In the genomic region with DNA sequence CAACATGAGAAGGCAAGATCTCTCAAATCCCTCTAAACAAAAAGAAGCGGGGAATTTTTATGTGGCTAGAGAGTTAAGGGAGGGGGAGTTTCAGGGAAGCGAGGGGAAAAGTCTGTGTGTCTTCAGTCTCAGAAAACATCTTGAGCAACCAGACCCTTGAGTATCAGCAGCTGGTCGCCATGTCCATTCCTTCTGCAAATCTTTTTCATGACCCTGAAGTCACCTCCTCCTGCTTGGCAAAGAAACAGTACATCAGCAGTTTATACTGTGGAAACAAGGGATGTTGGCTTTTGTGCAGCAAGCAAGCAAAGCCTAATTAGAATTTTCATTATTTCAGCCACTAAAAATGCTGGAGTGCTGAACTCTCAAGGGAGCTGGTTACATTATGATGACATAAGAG, we compare ENCODE assay signal across 10 cellular contexts.
"Had no signal": no experiment of that assay in that cellular context is flagged by ENCODE, and none has a peak within 500 bp of the region (broad histone marks: within the 10 kb centered on the region; RNA-seq: fewer than 3 reads in every experiment).

No MANE protein-coding gene starts in this region.

- H3K27me3 Mint-ChIP-seq: activated naive CD8-positive, alpha-beta T cell treated with anti-CD3 and anti-CD28 coated beads, Interleukin-2, amount 50 U/mL, for 24 hours; activated T-helper 17 cell treated with anti-CD3 and anti-CD28 coated beads, Interleukin-2, amount 50 U/mL, for 72 hours; natural killer cell treated with Interleukin-12 subunit alpha and Interleukin-12 subunit beta and Interleukin-15 and Interleukin-18, amount 100 ng/mL, for 72 hours had no signal

- H3K4me3 Mint-ChIP-seq: activated naive CD4-positive, alpha-beta T cell treated with anti-CD3 and anti-CD28 coated beads for 36 hours; activated naive CD8-positive, alpha-beta T cell treated with anti-CD3 and anti-CD28 coated beads, Interleukin-2, amount 50 U/mL, for 24 hours; activated T-helper 17 cell treated with anti-CD3 and anti-CD28 coated beads, Interleukin-2, amount 50 U/mL, for 72 hours; natural killer cell treated with Interleukin-12 subunit alpha and Interleukin-12 subunit beta and Interleukin-15 and Interleukin-18, amount 100 ng/mL, for 72 hours; stimulated activated effector memory CD8-positive, alpha-beta T cell treated with anti-CD3 and anti-CD28 coated beads, Interleukin-12 subunit alpha, Interleukin-12 subunit beta, amount 100 ng/mL, for 72 hours had no signal

- H3K4me3 ChIP-seq: ascending aorta, breast epithelium had no signal

- H3K9me3 ChIP-seq: ascending aorta, breast epithelium had no signal

- H3K36me3 ChIP-seq: ascending aorta, breast epithelium had no signal

- H3K27ac ChIP-seq: ascending aorta, breast epithelium had no signal

- DNase-seq: activated CD4-positive, CD25-positive, alpha-beta regulatory T cell treated with anti-CD3 and anti-CD28 coated beads, Interleukin-2, amount 50 U/mL, for 72 hours; activated naive CD4-positive, alpha-beta T cell treated with anti-CD3 and anti-CD28 coated beads for 36 hours; activated naive CD8-positive, alpha-beta T cell treated with anti-CD3 and anti-CD28 coated beads, Interleukin-2, amount 50 U/mL, for 24 hours; erythroblast; hippocampal formation had no signal

- H3K9me3 Mint-ChIP-seq: activated naive CD4-positive, alpha-beta T cell treated with anti-CD3 and anti-CD28 coated beads for 36 hours; activated naive CD8-positive, alpha-beta T cell treated with anti-CD3 and anti-CD28 coated beads, Interleukin-2, amount 50 U/mL, for 24 hours had no signal

- ATAC-seq: activated naive CD8-positive, alpha-beta T cell treated with anti-CD3 and anti-CD28 coated beads, Interleukin-2, amount 50 U/mL, for 24 hours; activated T-helper 17 cell treated with anti-CD3 and anti-CD28 coated beads, Interleukin-2, amount 50 U/mL, for 72 hours; natural killer cell treated with Interleukin-12 subunit alpha and Interleukin-12 subunit beta and Interleukin-15 and Interleukin-18, amount 100 ng/mL, for 72 hours; stimulated activated effector memory CD8-positive, alpha-beta T cell treated with anti-CD3 and anti-CD28 coated beads, Interleukin-12 subunit alpha, Interleukin-12 subunit beta, amount 100 ng/mL, for 72 hours had no signal

- H3K27me3 ChIP-seq: ascending aorta, breast epithelium had no signal

- H3K27ac Mint-ChIP-seq: activated naive CD4-positive, alpha-beta T cell treated with anti-CD3 and anti-CD28 coated beads for 36 hours; activated naive CD8-positive, alpha-beta T cell treated with anti-CD3 and anti-CD28 coated beads, Interleukin-2, amount 50 U/mL, for 24 hours; activated T-helper 17 cell treated with anti-CD3 and anti-CD28 coated beads, Interleukin-2, amount 50 U/mL, for 72 hours; natural killer cell treated with Interleukin-12 subunit alpha and Interleukin-12 subunit beta and Interleukin-15 and Interleukin-18, amount 100 ng/mL, for 72 hours; stimulated activated effector memory CD8-positive, alpha-beta T cell treated with anti-CD3 and anti-CD28 coated beads, Interleukin-12 subunit alpha, Interleukin-12 subunit beta, amount 100 ng/mL, for 72 hours had no signal

- H3K4me1 ChIP-seq: ascending aorta, breast epithelium had no signal

- H3K36me3 Mint-ChIP-seq: natural killer cell treated with Interleukin-12 subunit alpha and Interleukin-12 subunit beta and Interleukin-15 and Interleukin-18, amount 100 ng/mL, for 72 hours; stimulated activated effector memory CD8-positive, alpha-beta T cell treated with anti-CD3 and anti-CD28 coated beads, Interleukin-12 subunit alpha, Interleukin-12 subunit beta, amount 100 ng/mL, for 72 hours had no signal

- H3K4me1 Mint-ChIP-seq: activated naive CD8-positive, alpha-beta T cell treated with anti-CD3 and anti-CD28 coated beads, Interleukin-2, amount 50 U/mL, for 24 hours; activated T-helper 17 cell treated with anti-CD3 and anti-CD28 coated beads, Interleukin-2, amount 50 U/mL, for 72 hours; stimulated activated effector memory CD8-positive, alpha-beta T cell treated with anti-CD3 and anti-CD28 coated beads, Interleukin-12 subunit alpha, Interleukin-12 subunit beta, amount 100 ng/mL, for 72 hours had no signal
